ENCODE assay signal across 8 cellular contexts in genomic region chr15:81000626-81001179, GRCh38. TPM values are rescaled to one million over a fixed set of nuclear protein-coding genes. Genes with fewer than 3 reads are reported as not detected.
DNase-seq lines count a peak whose midpoint lies in the region; ATAC-seq, FAIRE-seq and TF ChIP-seq lines count a peak whose summit lies in the region.

Gene TLNRD1 (plus strand): TSS chr15:81000923. CDS start chr15:81002272, 1,349 bp downstream.

- no peaks in the 10 kb centered on the region for H3K9me3 Mint-ChIP-seq in type B pancreatic cell

- peak within 1 kb of the TSS; percentile 98 for H3K27ac ChIP-seq in adipose tissue (ENCODE audit: low read depth, low read length)
- H3K27ac ChIP-seq in heart left ventricle = peak within 1 kb of the TSS; percentile 88 to 100 (median 99)

- WGBS in adipose tissue, 3 donors = 0 to 1% (median 0%) methylated on average over 50 to 67 of the region's 67 CpGs
- WGBS in heart left ventricle, 4 donors = 0 to 1% (median 0%) methylated on average over 26 to 67 of the region's 67 CpGs

- H3K36me3 Mint-ChIP-seq in type B pancreatic cell = peaks cover 11% of the 10 kb centered on the region

- peak within 1 kb of the TSS; percentile 95 for H3K27ac Mint-ChIP-seq in type B pancreatic cell

- peaks cover 0 to 25% (median 8%) of the 10 kb centered on the region in 9 donors for H3K36me3 ChIP-seq in heart left ventricle

- DNase-seq in GM12892 (ENCODE audit: insufficient read length) (peak; percentile 75), NCI-H1436 treated with DMSO at 0.1 percent for 48 hours (lab: John Stamatoyannopoulos, UW) (peak; percentile 50), T-helper 1 cell (peak; percentile 61 to 96 (median 74)), heart left ventricle (peak; percentile 93 to 95 (median 94)), posterior vena cava (ENCODE audit: low spot score) (peak; percentile 97), type B pancreatic cell (ENCODE audit: extremely low spot score, unreplicated experiment) (peak; percentile 87)

- peak within 1 kb of the TSS; percentile 57 to 98 (median 90) for H3K4me3 ChIP-seq in heart left ventricle

- peaks cover 0 to 5% (median 0%) of the 10 kb centered on the region in 12 donors for H3K9me3 ChIP-seq in heart left ventricle

- H3K27me3 ChIP-seq in heart left ventricle = peaks cover 0 to 7% (median 0%) of the 10 kb centered on the region in 9 donors

- peaks cover 28% of the 10 kb centered on the region for H3K4me1 Mint-ChIP-seq in type B pancreatic cell (ENCODE audit: unreplicated experiment)

- H3K4me3 Mint-ChIP-seq in type B pancreatic cell = peak within 1 kb of the TSS; percentile 98

- TF ChIP-seq CTCF in heart left ventricle (IDR thresholded peaks at IDR 0.05) (no peak), type B pancreatic cell (conservative IDR thresholded peaks at IDR 0.05) (no peak)

- ATAC-seq in HG02798 (IDR thresholded peaks at IDR 0.05; ENCODE audit: poor library complexity, unreplicated experiment) (peak; percentile 67), heart left ventricle (peak; percentile 60 to 87 (median 83))

- peak; percentile 85 for FAIRE-seq in GM12892 (lab: Jason Lieb, UNC)

- peaks cover 3 to 55% (median 34%) of the 10 kb centered on the region in 12 donors for H3K4me1 ChIP-seq in heart left ventricle

- peak; percentile 73; the same call in 1 of the 2 replicates for TF ChIP-seq POLR2A in GM12892 (IDR thresholded peaks at IDR 0.05; ENCODE audit: low read depth, low read length)
- peak in 1 of 2 donors; percentile 81 for TF ChIP-seq POLR2A in heart left ventricle (IDR thresholded peaks at IDR 0.05)

- no peaks in the 10 kb centered on the region for H3K27me3 Mint-ChIP-seq in type B pancreatic cell

- intact Hi-C loops in heart left ventricle (cut with DNase I) = loop anchor here in 9 of 10 donors (2.0 to 10.0 kb wide), 5 partner anchors 37 to 104 kb away; no protein-coding TSS in a partner anchor
- intact Hi-C loops in posterior vena cava (cut with DNase I) = no loop called here

RNA-seq across cellular contexts. Expression of gene TLNRD1, which starts in this region (rescaled TPM):
- 3.5 TPM for polyA plus RNA-seq in GM12892 (2012; ENCODE audit: missing spikeins)
- polyA plus RNA-seq in adipose tissue (10 to 100 TPM in 2 of 3 donors, 1 to 10 TPM in 1; 6.7 to 29.3 (median 11.5) TPM), heart left ventricle (1 to 10 TPM; 3.2 to 7.2 TPM)
- total RNA-seq in heart left ventricle (10 to 100 TPM in 4 of 9 donors, 1 to 10 TPM in 5; 5.3 to 30.8 (median 8.0) TPM), posterior vena cava (10 to 100 TPM; 17.6 to 24.2 TPM), type B pancreatic cell (ENCODE audit: low replicate concordance) (16.7 and 20.1 TPM in 2 replicates)

Comparison
In these comparisons a context has a peak if more than half of its experiments do, and no peak if none do; other contexts are left out.
1. Peak in every context shown above with its lines: DNase-seq, ATAC-seq, H3K4me3 ChIP-seq and H3K27ac ChIP-seq.
2. intact Hi-C loops: an anchor here in heart left ventricle (2.0 to 10.0 kb wide); none called in posterior vena cava.